Comparison of ENCODE assay signal across 8 cellular contexts in genomic region chr15:43441316-43441715, GRCh38. TPM values are rescaled to one million over a fixed set of nuclear protein-coding genes. Genes with fewer than 3 reads are reported as not detected.
DNase-seq lines count a peak whose midpoint lies in the region; ATAC-seq and TF ChIP-seq lines count a peak whose summit lies in the region.

No MANE protein-coding gene starts in this region.

- ATAC-seq in HG02763 (IDR thresholded peaks at IDR 0.05; ENCODE audit: unreplicated experiment) (no peak), GM18868 (IDR thresholded peaks at IDR 0.05; ENCODE audit: unreplicated experiment) (no peak)

- peak; percentile 44 for DNase-seq in H4 (ENCODE audit: low spot score)
- no peak for DNase-seq in activated CD4-positive, alpha-beta memory T cell treated with anti-CD3 and anti-CD28 coated beads, Interleukin-2, amount 10 ng/mL, durations not matched to agents 7 days and 5 days
- DNase-seq in inferior parietal cortex (ENCODE audit: extremely low spot score) = peak; percentile 49
- no peak for DNase-seq in NCI-H2081 treated with DMSO at 0.1 percent for 48 hours (lab: John Stamatoyannopoulos, UW)
- no peak for DNase-seq in prostate gland (ENCODE audit: low spot score)

- TF ChIP-seq CTCF in prostate gland (IDR thresholded peaks at IDR 0.05) = no peak

- H3K9me3 Mint-ChIP-seq in activated CD4-positive, alpha-beta memory T cell treated with anti-CD3 and anti-CD28 coated beads, Interleukin-2, amount 10 ng/mL, durations not matched to agents 7 days and 5 days = no peaks in the 10 kb centered on the region

- peak overlapping the region; percentile 94 for H3K27ac ChIP-seq in ACC112 (ENCODE audit: low read depth, low read length)
- peak overlapping the region in 1 of 2 donors; percentile 14 for H3K27ac ChIP-seq in prostate gland

- intact Hi-C loops in prostate gland (cut with DNase I) = loop anchor here (5.0 kb wide), 1 partner anchor 71 kb away; no protein-coding TSS in a partner anchor

- H3K36me3 ChIP-seq in ACC112 (ENCODE audit: insufficient read depth, low read length) (peaks cover 18% of the 10 kb centered on the region), prostate gland (peaks cover 0 to 4% of the 10 kb centered on the region in 2 donors)

- H3K4me3 ChIP-seq in ACC112 (ENCODE audit: low read depth, low read length) = no peak overlapping the region
- H3K4me3 ChIP-seq in prostate gland = no peak overlapping the region

- H3K4me3 Mint-ChIP-seq in activated CD4-positive, alpha-beta memory T cell treated with anti-CD3 and anti-CD28 coated beads, Interleukin-2, amount 10 ng/mL, durations not matched to agents 7 days and 5 days = no peak overlapping the region

- POLR2A ChIA-PET in activated CD4-positive, alpha-beta memory T cell treated with anti-CD3 and anti-CD28 coated beads, Interleukin-2, amount 10 ng/mL, durations not matched to agents 7 days and 5 days (lab: Charles Lee) = interaction anchor here (0.5 to 2.9 kb wide), 9 partner anchors 9 to 93 kb away, joined by 3 to 24 read pairs (median 3); partner anchors contain the start of genes TP53BP1, TUBGCP4 and ZSCAN29

- H3K36me3 Mint-ChIP-seq in activated CD4-positive, alpha-beta memory T cell treated with anti-CD3 and anti-CD28 coated beads, Interleukin-2, amount 10 ng/mL, durations not matched to agents 7 days and 5 days (ENCODE audit: low read depth) = peaks cover 13% of the 10 kb centered on the region

- no peaks in the 10 kb centered on the region for H3K79me2 ChIP-seq in ACC112 (ENCODE audit: control insufficient read depth, insufficient read depth, low read length, unreplicated experiment)

- no peak for TF ChIP-seq POLR2A in prostate gland (IDR thresholded peaks at IDR 0.05)

- H3K27me3 ChIP-seq in ACC112 (ENCODE audit: insufficient read depth, low read length) (no peaks in the 10 kb centered on the region), prostate gland (replicated peaks; ENCODE audit: insufficient read depth) (no peaks in the 10 kb centered on the region)

- peak overlapping the region; percentile 89 for H3K27ac Mint-ChIP-seq in activated CD4-positive, alpha-beta memory T cell treated with anti-CD3 and anti-CD28 coated beads, Interleukin-2, amount 10 ng/mL, durations not matched to agents 7 days and 5 days

- CTCF ChIA-PET in activated CD4-positive, alpha-beta memory T cell treated with anti-CD3 and anti-CD28 coated beads, Interleukin-2, amount 10 ng/mL, durations not matched to agents 7 days and 5 days (lab: Charles Lee) = interaction anchor here (0.8 to 3.5 kb wide), 16 partner anchors 10 to 329 kb away, joined by 3 to 74 read pairs (median 4); partner anchors contain the start of gene TP53BP1

- no peak overlapping the region for H2AFZ ChIP-seq in ACC112 (ENCODE audit: low read length, unreplicated experiment)

- H3K27me3 Mint-ChIP-seq in activated CD4-positive, alpha-beta memory T cell treated with anti-CD3 and anti-CD28 coated beads, Interleukin-2, amount 10 ng/mL, durations not matched to agents 7 days and 5 days = no peaks in the 10 kb centered on the region

- H3K9me3 ChIP-seq in prostate gland = no peaks in the 10 kb centered on the region

- H3K4me1 Mint-ChIP-seq in activated CD4-positive, alpha-beta memory T cell treated with anti-CD3 and anti-CD28 coated beads, Interleukin-2, amount 10 ng/mL, durations not matched to agents 7 days and 5 days = peaks cover 11% of the 10 kb centered on the region

- H3K4me1 ChIP-seq in ACC112 (ENCODE audit: control insufficient read depth, insufficient read depth, low read length, unreplicated experiment) (peaks cover 9% of the 10 kb centered on the region), prostate gland (replicated peaks) (no peaks in the 10 kb centered on the region)

RNA-seq across cellular contexts. Expression of gene TP53BP1, which starts 51.6 kb away (rescaled TPM):
- total RNA-seq in H4 (2014; rRNA removed; shearing (Covaris generic)) = 32.4 and 32.7 TPM in 2 replicates
- 10 to 100 TPM; 26.6 to 28.1 TPM for total RNA-seq in activated CD4-positive, alpha-beta memory T cell treated with anti-CD3 and anti-CD28 coated beads, Interleukin-2, amount 10 ng/mL, durations not matched to agents 7 days and 5 days
- total RNA-seq in prostate gland = 10 to 100 TPM; 36.3 to 73.6 TPM

Comparison
In these comparisons a context has a peak if more than half of its experiments do, and no peak if none do; other contexts are left out.
1. DNase-seq: peak in H4 (single experiment) and inferior parietal cortex (single experiment); none in activated CD4-positive, alpha-beta memory T cell treated with anti-CD3 and anti-CD28 coated beads, Interleukin-2, amount 10 ng/mL, durations not matched to agents 7 days and 5 days (single experiment), NCI-H2081 treated with DMSO at 0.1 percent for 48 hours (single experiment) and prostate gland (single experiment).